Comparison of ENCODE assay signal across 13 cellular contexts in the genomic region with DNA sequence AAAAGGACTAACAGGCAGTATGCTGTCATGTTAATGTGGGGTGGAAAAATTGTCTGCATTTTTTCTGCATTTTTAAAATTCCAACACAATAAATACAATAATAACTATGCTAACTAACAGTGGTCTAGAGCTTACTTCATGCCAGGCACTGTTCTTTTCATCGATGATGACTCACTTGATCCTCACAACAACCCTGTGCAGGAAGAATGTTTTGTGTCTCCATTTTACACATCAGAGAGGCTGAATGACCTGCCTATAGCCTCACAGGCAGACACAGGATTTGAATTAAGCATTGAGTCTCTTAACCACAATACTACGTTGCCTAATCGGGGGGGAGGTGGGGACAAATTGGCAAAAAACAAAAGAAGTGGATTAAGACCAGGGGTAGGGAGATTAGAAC. TPM values are rescaled to one million over a fixed set of nuclear protein-coding genes. Genes with fewer than 3 reads are reported as not detected.
DNase-seq lines count a peak whose midpoint lies in the region; ATAC-seq and TF ChIP-seq lines count a peak whose summit lies in the region.
"Had no signal": no experiment of that assay in that cellular context is flagged by ENCODE, and none has a peak within 500 bp of the region (broad histone marks: within the 10 kb centered on the region; RNA-seq: fewer than 3 reads in every experiment).

No MANE protein-coding gene starts in this region.

- H3K4me1 ChIP-seq in GM23338 (ENCODE audit: insufficient read depth), result peaks cover 15% of the 10 kb centered on the region

- H3K9me3 Mint-ChIP-seq in activated T-cell treated with anti-CD3 and anti-CD28 coated beads, Interleukin-2, amount 50 U/mL, for 24 hours, result peaks cover 3% of the 10 kb centered on the region
- peaks cover 3% of the 10 kb centered on the region for H3K9me3 Mint-ChIP-seq in stimulated activated effector memory CD8-positive, alpha-beta T cell treated with anti-CD3 and anti-CD28 coated beads, Interleukin-12 subunit alpha, Interleukin-12 subunit beta, amount 100 ng/mL, for 72 hours
- H3K9me3 Mint-ChIP-seq in activated naive CD8-positive, alpha-beta T cell treated with anti-CD3 and anti-CD28 coated beads for 36 hours, result peaks cover 15% of the 10 kb centered on the region
- peaks cover 19% of the 10 kb centered on the region for H3K9me3 Mint-ChIP-seq in GM23338

- TF ChIP-seq CTCF in GM23338 (conservative IDR thresholded peaks at IDR 0.05; ENCODE audit: low read depth in 2 of 2), result no peak

- peaks cover 73% of the 10 kb centered on the region for H3K36me3 Mint-ChIP-seq in activated T-cell treated with anti-CD3 and anti-CD28 coated beads, Interleukin-2, amount 50 U/mL, for 24 hours (ENCODE audit: low read depth)
- H3K36me3 Mint-ChIP-seq in stimulated activated effector memory CD8-positive, alpha-beta T cell treated with anti-CD3 and anti-CD28 coated beads, Interleukin-12 subunit alpha, Interleukin-12 subunit beta, amount 100 ng/mL, for 72 hours, result peaks cover 59% of the 10 kb centered on the region
- H3K36me3 Mint-ChIP-seq in activated naive CD8-positive, alpha-beta T cell treated with anti-CD3 and anti-CD28 coated beads for 36 hours, result peaks cover 30% of the 10 kb centered on the region
- peaks cover 26% of the 10 kb centered on the region for H3K36me3 Mint-ChIP-seq in GM23338 (ENCODE audit: low read depth)

- no peak overlapping the region for H2AFZ ChIP-seq in GM23338

- H3K4me1 Mint-ChIP-seq in activated T-cell treated with anti-CD3 and anti-CD28 coated beads, Interleukin-2, amount 50 U/mL, for 24 hours (ENCODE audit: low read depth), result no peaks in the 10 kb centered on the region
- H3K4me1 Mint-ChIP-seq in stimulated activated effector memory CD8-positive, alpha-beta T cell treated with anti-CD3 and anti-CD28 coated beads, Interleukin-12 subunit alpha, Interleukin-12 subunit beta, amount 100 ng/mL, for 72 hours, result no peaks in the 10 kb centered on the region
- H3K4me1 Mint-ChIP-seq in activated naive CD8-positive, alpha-beta T cell treated with anti-CD3 and anti-CD28 coated beads for 36 hours, result no peaks in the 10 kb centered on the region
- peaks cover 28% of the 10 kb centered on the region for H3K4me1 Mint-ChIP-seq in GM23338

- no peaks in the 10 kb centered on the region for H3F3A ChIP-seq in GM23338 (replicated peaks; ENCODE audit: low read depth)

- no peak overlapping the region for H3K4me2 ChIP-seq in GM23338

- H3K27ac Mint-ChIP-seq in activated T-cell treated with anti-CD3 and anti-CD28 coated beads, Interleukin-2, amount 50 U/mL, for 24 hours, result peak overlapping the region; percentile 26
- H3K27ac Mint-ChIP-seq in stimulated activated effector memory CD8-positive, alpha-beta T cell treated with anti-CD3 and anti-CD28 coated beads, Interleukin-12 subunit alpha, Interleukin-12 subunit beta, amount 100 ng/mL, for 72 hours, result peak overlapping the region; percentile 4
- H3K27ac Mint-ChIP-seq in activated naive CD8-positive, alpha-beta T cell treated with anti-CD3 and anti-CD28 coated beads for 36 hours, result no peak overlapping the region
- H3K27ac Mint-ChIP-seq in GM23338, result no peak overlapping the region

- no peak overlapping the region for H3K9ac ChIP-seq in SK-N-MC (ENCODE audit: insufficient read length)

- ATAC-seq in stimulated activated effector memory CD8-positive, alpha-beta T cell treated with anti-CD3 and anti-CD28 coated beads, Interleukin-12 subunit alpha, Interleukin-12 subunit beta, amount 100 ng/mL, for 72 hours, result no peak
- no peak for ATAC-seq in HG02588 (IDR thresholded peaks at IDR 0.05; ENCODE audit: unreplicated experiment)
- ATAC-seq in GM23338, result no peak
- ATAC-seq: esophagus mucosa had no signal

- H4K20me1 ChIP-seq in GM23338 (replicated peaks; ENCODE audit: insufficient read depth), result no peaks in the 10 kb centered on the region

- no peaks in the 10 kb centered on the region for H3K79me2 ChIP-seq in GM23338 (replicated peaks; ENCODE audit: insufficient read depth)

- no peaks in the 10 kb centered on the region for H3K27me3 ChIP-seq in GM23338 (ENCODE audit: insufficient read depth)

- no peak overlapping the region for H3K4me3 Mint-ChIP-seq in activated T-cell treated with anti-CD3 and anti-CD28 coated beads, Interleukin-2, amount 50 U/mL, for 24 hours
- no peak overlapping the region for H3K4me3 Mint-ChIP-seq in stimulated activated effector memory CD8-positive, alpha-beta T cell treated with anti-CD3 and anti-CD28 coated beads, Interleukin-12 subunit alpha, Interleukin-12 subunit beta, amount 100 ng/mL, for 72 hours
- H3K4me3 Mint-ChIP-seq in activated naive CD8-positive, alpha-beta T cell treated with anti-CD3 and anti-CD28 coated beads for 36 hours, result no peak overlapping the region
- no peak overlapping the region for H3K4me3 Mint-ChIP-seq in GM23338

- H3K9me2 ChIP-seq in GM23338 (ENCODE audit: insufficient read depth), result no peaks in the 10 kb centered on the region

- DNase-seq in activated T-cell treated with anti-CD3 and anti-CD28 coated beads, Interleukin-2, amount 50 U/mL, for 24 hours, result no peak
- DNase-seq in activated T-cell treated with anti-CD3 and anti-CD28 coated beads for 4 hours, result no peak
- DNase-seq in SK-N-MC (ENCODE audit: low read depth, low spot score), result peak; percentile 3
- peak; percentile 86 for DNase-seq in fibroblast of peridontal ligament (ENCODE audit: extremely low read depth)
- no peak for DNase-seq in stimulated activated effector memory CD8-positive, alpha-beta T cell treated with anti-CD3 and anti-CD28 coated beads, Interleukin-12 subunit alpha, Interleukin-12 subunit beta, amount 100 ng/mL, for 72 hours (ENCODE audit: low spot score in 2 of 2)
- no peak for DNase-seq in activated naive CD8-positive, alpha-beta T cell treated with anti-CD3 and anti-CD28 coated beads for 36 hours
- no peak for DNase-seq in GM23338 (ENCODE audit: low spot score)
- DNase-seq: activated CD4-positive, alpha-beta T cell treated with anti-CD3 and anti-CD28 coated beads, Interleukin-2, amount 50 U/mL, for 48 hours; mesendoderm; NCI-H2081 had no signal

- peak overlapping the region; percentile 70 for H3K27ac ChIP-seq in SK-N-MC
- no peak overlapping the region for H3K27ac ChIP-seq in GM23338 (ENCODE audit: low read depth)
- H3K27ac ChIP-seq: skin epidermis had no signal

- H3K27me3 Mint-ChIP-seq in activated T-cell treated with anti-CD3 and anti-CD28 coated beads, Interleukin-2, amount 50 U/mL, for 24 hours, result no peaks in the 10 kb centered on the region
- H3K27me3 Mint-ChIP-seq in activated naive CD8-positive, alpha-beta T cell treated with anti-CD3 and anti-CD28 coated beads for 36 hours, result no peaks in the 10 kb centered on the region
- H3K27me3 Mint-ChIP-seq in GM23338 (ENCODE audit: insufficient read depth, low read depth, poor library complexity), result no peaks in the 10 kb centered on the region

- H3K36me3 ChIP-seq in SK-N-MC (ENCODE audit: insufficient read depth, low read length), result no peaks in the 10 kb centered on the region
- peaks cover 3% of the 10 kb centered on the region; the same call in 1 of the 2 replicates for H3K36me3 ChIP-seq in GM23338 (ENCODE audit: insufficient read depth)

- peaks cover 4% of the 10 kb centered on the region; the same call in 1 of the 2 replicates for H3K9me3 ChIP-seq in SK-N-MC (ENCODE audit: low read depth, low read length)

- H3K4me3 ChIP-seq in SK-N-MC (no peak overlapping the region), GM23338 (no peak overlapping the region)
- H3K4me3 ChIP-seq: skin epidermis had no signal

TF ChIP-seq in GM23338, 12 proteins besides CTCF, POLR2A, EP300 and RAD21:
- TF ChIP-seq JUNB (IDR thresholded peaks at IDR 0.05; ENCODE audit: unreplicated experiment) (no peak), ZNF114 (CRISPR knock-in tag; IDR thresholded peaks at IDR 0.05) (no peak), POLR2AphosphoS5 (IDR thresholded peaks at IDR 0.05; ENCODE audit: low read depth) (no peak), ZNF331 (CRISPR knock-in tag; IDR thresholded peaks at IDR 0.05; ENCODE audit: low read depth) (no peak), EZH2 (IDR thresholded peaks at IDR 0.05; ENCODE audit: low read depth, unreplicated experiment) (no peak), CREB1 (CRISPR knock-in tag; IDR thresholded peaks at IDR 0.05; ENCODE audit: low read depth) (no peak), EZH2phosphoT487 (IDR thresholded peaks at IDR 0.05; ENCODE audit: unreplicated experiment) (no peak)
TF ChIP-seq in GM23338: peak in this region for 0.

RNA-seq across cellular contexts. Expression of a gene that starts 26.9 kb away (rescaled TPM):
- 10 to 100 TPM; 18.6 to 19.1 TPM for total RNA-seq in activated naive CD8-positive, alpha-beta T cell treated with anti-CD3 and anti-CD28 coated beads for 36 hours
- 18.5 and 25.5 TPM in 2 replicates for total RNA-seq in GM23338 (2014; rRNA removed; shearing (Covaris generic))
- 5.4 and 6.5 TPM in 2 replicates for polyA plus RNA-seq in GM23338 (2016; fragmentation: Nextera tagmentation; extraction: Ambion mirVana)

RNA-seq across cellular contexts. Expression of a gene that starts 42.9 kb away (rescaled TPM):
- 1,000 to 10,000 TPM; 2,227 to 2,291 TPM for total RNA-seq in activated naive CD8-positive, alpha-beta T cell treated with anti-CD3 and anti-CD28 coated beads for 36 hours
- 1,297 and 1,329 TPM in 2 replicates for total RNA-seq in GM23338 (2014; rRNA removed; shearing (Covaris generic))
- 686 and 730 TPM in 2 replicates for polyA plus RNA-seq in GM23338 (2016; fragmentation: Nextera tagmentation; extraction: Ambion mirVana)

Comparison
In these comparisons a context has a peak if more than half of its experiments do, and no peak if none do; other contexts are left out.
1. DNase-seq: peak in SK-N-MC (single experiment) and fibroblast of peridontal ligament (single experiment); none in activated T-cell treated with anti-CD3 and anti-CD28 coated beads, Interleukin-2, amount 50 U/mL, for 24 hours (single experiment), activated T-cell treated with anti-CD3 and anti-CD28 coated beads for 4 hours (single experiment), stimulated activated effector memory CD8-positive, alpha-beta T cell treated with anti-CD3 and anti-CD28 coated beads, Interleukin-12 subunit alpha, Interleukin-12 subunit beta, amount 100 ng/mL, for 72 hours (0 of 2), activated naive CD8-positive, alpha-beta T cell treated with anti-CD3 and anti-CD28 coated beads for 36 hours (single experiment) and GM23338 (single experiment).
2. H3K27ac Mint-ChIP-seq: peak in activated T-cell treated with anti-CD3 and anti-CD28 coated beads, Interleukin-2, amount 50 U/mL, for 24 hours (single experiment) and stimulated activated effector memory CD8-positive, alpha-beta T cell treated with anti-CD3 and anti-CD28 coated beads, Interleukin-12 subunit alpha, Interleukin-12 subunit beta, amount 100 ng/mL, for 72 hours (single experiment); none in activated naive CD8-positive, alpha-beta T cell treated with anti-CD3 and anti-CD28 coated beads for 36 hours (single experiment) and GM23338 (single experiment).